ENCODE assay signal across 8 cellular contexts in the genomic region with DNA sequence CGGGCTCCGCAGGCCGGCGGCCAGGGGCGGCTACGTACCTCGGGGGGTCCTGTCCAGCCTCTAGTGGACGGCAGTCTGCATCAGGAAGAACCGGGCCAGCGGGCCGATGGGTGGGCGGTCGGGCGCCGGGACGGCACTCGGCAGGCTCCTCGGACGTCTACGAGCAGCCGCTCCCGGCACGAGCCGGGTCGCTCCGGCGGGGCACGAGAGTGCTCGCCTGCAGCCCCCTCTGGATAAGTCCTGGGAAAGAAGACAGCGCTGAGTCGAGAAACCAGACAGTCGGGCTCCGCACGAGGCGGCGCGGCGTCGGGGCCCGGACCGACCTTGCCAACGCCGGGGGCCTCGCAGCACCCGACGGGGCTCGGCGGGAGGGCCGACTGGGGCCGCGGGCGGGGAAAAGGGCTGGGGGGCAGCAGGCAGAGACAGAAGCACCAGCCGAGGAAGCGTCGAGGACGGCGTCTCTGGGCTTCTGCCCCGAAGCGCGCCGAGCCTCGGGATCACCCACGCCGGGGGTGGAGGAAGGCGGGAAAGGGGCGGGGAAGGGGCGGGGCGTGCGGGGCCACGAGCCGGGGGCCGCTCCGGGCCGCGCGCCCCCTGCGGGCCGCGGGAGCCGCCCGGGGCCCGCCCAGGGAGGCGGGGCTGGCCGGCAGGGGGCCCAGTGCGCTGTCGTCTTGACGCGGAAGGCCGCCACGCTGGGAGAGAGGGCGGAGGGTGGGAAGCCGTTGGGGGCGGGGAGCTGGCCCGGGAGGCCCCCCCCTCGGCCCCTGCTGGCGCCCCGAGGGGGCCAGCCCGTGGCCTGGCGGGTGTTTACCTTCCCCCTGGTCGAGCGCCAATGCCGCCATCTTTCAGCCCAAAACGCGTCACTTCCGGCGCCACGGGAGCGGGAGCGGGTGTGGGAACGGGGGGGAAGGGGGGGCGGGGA.
A peak's percentile ranks its signal among the peaks of the same experiment; 100 is the strongest.
DNase-seq lines count a peak whose midpoint lies in the region; ATAC-seq lines count a peak whose summit lies in the region.

No MANE protein-coding gene starts in this region.

- peaks cover 15% of the 10 kb centered on the region for H3K36me3 Mint-ChIP-seq in central memory CD8-positive, alpha-beta T cell (ENCODE audit: insufficient read depth)

- no peaks in the 10 kb centered on the region for H3K27me3 Mint-ChIP-seq in central memory CD8-positive, alpha-beta T cell

- H3K4me1 Mint-ChIP-seq in central memory CD8-positive, alpha-beta T cell: peaks cover 20% of the 10 kb centered on the region

- peak overlapping the region; percentile 84 for H3K27ac Mint-ChIP-seq in central memory CD8-positive, alpha-beta T cell (ENCODE audit: low read depth)

- H3K4me3 Mint-ChIP-seq in central memory CD8-positive, alpha-beta T cell: peak overlapping the region; percentile 83

- peak; percentile 83 for ATAC-seq in GM19023 (IDR thresholded peaks at IDR 0.05; ENCODE audit: unreplicated experiment)
- ATAC-seq in HG03175 (IDR thresholded peaks at IDR 0.05; ENCODE audit: unreplicated experiment): peak; percentile 90
- peak; percentile 94 to 95 for ATAC-seq in activated CD4-positive, CD25-positive, alpha-beta regulatory T cell treated with anti-CD3 and anti-CD28 coated beads, Interleukin-2, amount 50 U/mL, for 24 hours
- peak; percentile 91 for ATAC-seq in central memory CD8-positive, alpha-beta T cell (replicated peaks; ENCODE audit: extremely low read depth, poor library complexity, severe bottlenecking)

- no peaks in the 10 kb centered on the region for H3K9me3 Mint-ChIP-seq in central memory CD8-positive, alpha-beta T cell

- peak; percentile 93 for DNase-seq in AG20443 (ENCODE audit: low spot score)
- DNase-seq in NCI-H345 (lab: John Stamatoyannopoulos, UW): peak; percentile 90
- peak; percentile 54 to 70 for DNase-seq in central memory CD8-positive, alpha-beta T cell (ENCODE audit: low spot score in 2 of 2)
- DNase-seq in kidney glomerular epithelial cell (lab: John Stamatoyannopoulos, UW): peak; percentile 49
- peak; percentile 86 for DNase-seq in stimulated activated CD4-positive, alpha-beta T cell treated with anti-CD3 and anti-CD28 coated beads, Interleukin-15, amount 100 ng/mL, for 24 hours

Comparison
In these comparisons a context has a peak if more than half of its experiments do, and no peak if none do; other contexts are left out.
1. Peak in every context shown above with its lines: DNase-seq and ATAC-seq.